In genomic region chr5:68217476-68217984, GRCh38 we compare ENCODE assay signal across 8 cellular contexts. TPM values are rescaled to one million over a fixed set of nuclear protein-coding genes. Genes with fewer than 3 reads are reported as not detected.
DNase-seq lines count a peak whose midpoint lies in the region; ATAC-seq and TF ChIP-seq lines count a peak whose summit lies in the region.

No MANE protein-coding gene starts in this region.

- intact Hi-C loops in esophagus muscularis mucosa (cut with DNase I) = loop anchor here (5.0 kb wide), 4 partner anchors 35 to 970 kb away; no protein-coding TSS in a partner anchor
- intact Hi-C loops in sigmoid colon (cut with DNase I) = loop anchor here (5.0 kb wide), 3 partner anchors 35 to 970 kb away; no protein-coding TSS in a partner anchor

- TF ChIP-seq EP300 in esophagus muscularis mucosa (IDR thresholded peaks at IDR 0.05) (no peak), sigmoid colon (IDR thresholded peaks at IDR 0.05) (no peak)

- H3K4me1 ChIP-seq in SJCRH30 = 0 out of 2 replicates have a peak, but pooled peaks cover 4% of the 10 kb centered on the region
- H3K4me1 ChIP-seq in esophagus muscularis mucosa = peaks cover 12 to 53% (median 43%) of the 10 kb centered on the region in 4 donors
- peaks cover 0 to 48% (median 44%) of the 10 kb centered on the region in 4 donors for H3K4me1 ChIP-seq in sigmoid colon

- H3K9me3 ChIP-seq in SJCRH30 (replicated peaks) (no peaks in the 10 kb centered on the region; the same call in 1 of the 2 replicates), esophagus muscularis mucosa (no peaks in the 10 kb centered on the region), sigmoid colon (no peaks in the 10 kb centered on the region)

- H3K27me3 ChIP-seq in SJCRH30 (no peaks in the 10 kb centered on the region), esophagus muscularis mucosa (peaks cover 0 to 6% (median 0%) of the 10 kb centered on the region in 4 donors), sigmoid colon (no peaks in the 10 kb centered on the region)

- H3K36me3 ChIP-seq in SJCRH30 = no peaks in the 10 kb centered on the region
- H3K36me3 ChIP-seq in esophagus muscularis mucosa = peaks cover 0 to 4% (median 0%) of the 10 kb centered on the region in 4 donors
- H3K36me3 ChIP-seq in sigmoid colon = peaks cover 0 to 7% (median 3%) of the 10 kb centered on the region in 4 donors

- TF ChIP-seq CTCF in esophagus muscularis mucosa (IDR thresholded peaks at IDR 0.05) (no peak), sigmoid colon (IDR thresholded peaks at IDR 0.05) (no peak)

- H3K4me3 ChIP-seq in GM08714 (ENCODE audit: low read length) (peak overlapping the region; percentile 98), SJCRH30 (peak overlapping the region; percentile 81), esophagus muscularis mucosa (peak overlapping the region; percentile 87 to 98 (median 94)), sigmoid colon (peak overlapping the region; percentile 90 to 98 (median 92))

- TF ChIP-seq POLR2A in esophagus muscularis mucosa (IDR thresholded peaks at IDR 0.05; ENCODE audit: low read depth) (no peak), sigmoid colon (IDR thresholded peaks at IDR 0.05) (no peak)

- H3K27ac ChIP-seq in SJCRH30 = no peak overlapping the region
- peak overlapping the region; percentile 93 to 98 (median 98) for H3K27ac ChIP-seq in esophagus muscularis mucosa (replicated peaks in 1 of 4)
- H3K27ac ChIP-seq in sigmoid colon = peak overlapping the region; percentile 94 to 99 (median 96)

- WGBS in esophagus muscularis mucosa = 10% methylated on average over 6 of the region's 6 CpGs
- WGBS in sigmoid colon, 2 donors = 8 to 16% methylated on average over 6 of the region's 6 CpGs

- ATAC-seq in GM21381 (IDR thresholded peaks at IDR 0.05; ENCODE audit: unreplicated experiment) (no peak), HG03045 (IDR thresholded peaks at IDR 0.05; ENCODE audit: unreplicated experiment) (no peak), HG03520 (IDR thresholded peaks at IDR 0.05; ENCODE audit: unreplicated experiment) (no peak)

- DNase-seq in SJCRH30 = no peak
- no peak for DNase-seq in esophagus muscularis mucosa (ENCODE audit: extremely low spot score)
- no peak for DNase-seq in sigmoid colon
- no peak for DNase-seq in activated gamma-delta T cell treated with Interleukin-2 at 50 U/mL for 16 hours

RNA-seq across cellular contexts. Expression of gene PIK3R1, which starts 2.0 kb away (rescaled TPM):
- 14.7 and 26.0 TPM in 2 replicates for total RNA-seq in SJCRH30 (2014; rRNA removed; shearing (Covaris generic))
- 100 to 1,000 TPM; 244 to 563 (median 329) TPM for total RNA-seq in esophagus muscularis mucosa
- 100 to 1,000 TPM; 177 to 227 (median 190) TPM for total RNA-seq in sigmoid colon
- 10 to 100 TPM in 2 of 3 donors, 1 to 10 TPM in 1; 9.2 to 28.5 (median 13.2) TPM for polyA plus RNA-seq in sigmoid colon
